ENCODE assay signal across 2 cellular contexts in the genomic region with DNA sequence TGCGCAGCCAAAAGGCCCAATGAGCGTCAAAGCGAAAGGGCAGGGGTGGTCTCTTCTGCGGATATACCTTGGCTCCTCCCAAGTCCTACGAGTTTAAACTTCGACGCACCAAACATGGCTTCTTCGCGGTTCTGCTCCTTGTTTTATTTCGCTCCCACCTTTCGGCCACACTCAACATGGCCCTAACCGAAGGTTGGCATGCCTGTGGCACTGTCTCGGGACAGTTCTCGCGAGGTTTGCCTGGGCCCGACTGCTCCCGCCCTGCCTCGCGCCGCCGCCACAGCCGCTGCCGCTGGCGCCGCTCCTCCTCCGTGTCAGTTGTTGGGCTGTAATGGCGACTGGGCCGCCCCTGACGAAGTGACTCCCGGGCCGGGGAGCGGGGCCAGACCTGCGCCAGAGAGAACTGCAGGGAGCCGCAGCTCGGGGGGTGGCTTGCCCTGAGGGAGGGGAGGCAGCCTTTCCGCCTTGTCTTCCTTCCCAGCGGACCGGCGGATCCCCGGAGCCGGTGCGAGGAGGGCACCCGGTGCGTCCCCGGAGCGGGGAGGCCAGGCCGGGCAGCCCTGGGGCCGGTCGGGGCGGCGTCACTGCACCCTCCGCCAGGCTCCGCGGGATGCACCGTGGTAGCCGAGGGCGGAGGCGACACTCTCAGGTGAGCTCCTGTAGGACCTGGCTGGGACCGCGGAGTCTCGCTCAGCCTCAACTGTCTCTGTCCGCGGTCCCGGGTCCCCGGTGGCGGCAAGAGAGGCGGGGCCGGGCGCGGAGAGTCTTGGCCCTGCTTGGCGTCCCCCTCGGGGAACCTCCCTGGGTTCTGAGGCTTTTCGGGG.
A peak's percentile ranks its signal among the peaks of the same experiment; 100 is the strongest.
TF ChIP-seq lines count a peak whose summit lies in the region.

CEP350 (plus strand) TSS at position 317 of the 824 bp plus-strand sequence. CDS start 31,372 bp downstream, outside the sequence.

TF ChIP-seq in HCT116, 20 proteins besides CTCF, POLR2A, EP300 and RAD21 (continued from another document):
- TF ChIP-seq FOSL1 (IDR thresholded peaks at IDR 0.05; ENCODE audit: low read depth) (no peak; the same call in 1 of the 2 replicates), JUND (IDR thresholded peaks at IDR 0.05) (peak; percentile 19; the same call in 1 of the 2 replicates), SP1 (IDR thresholded peaks at IDR 0.05; ENCODE audit: low read depth) (peak; percentile 79; the same call in 1 of the 2 replicates), TCF7L2 (IDR thresholded peaks at IDR 0.05; ENCODE audit: borderline replicate concordance, extremely low read depth, insufficient read depth, insufficient read length) (no peak), YY1 (IDR thresholded peaks at IDR 0.05; ENCODE audit: extremely low read depth, insufficient replicate concordance, low read depth, low read length) (peak; percentile 99), EZH2 (IDR thresholded peaks at IDR 0.05) (no peak), EGR1 (IDR thresholded peaks at IDR 0.05; ENCODE audit: low read depth) (peak; percentile 81), SRF (IDR thresholded peaks at IDR 0.05; ENCODE audit: low read depth) (peak; percentile 67; the same call in 1 of the 2 replicates), SIN3A (IDR thresholded peaks at IDR 0.05; ENCODE audit: low read depth) (peak; percentile 90), ZFX (IDR thresholded peaks at IDR 0.05) (peak; percentile 91), ELF1 (IDR thresholded peaks at IDR 0.05; ENCODE audit: borderline replicate concordance, low read depth) (no peak), CEBPB (IDR thresholded peaks at IDR 0.05; ENCODE audit: low read depth) (no peak)
- TF ChIP-seq, protein P1, sequence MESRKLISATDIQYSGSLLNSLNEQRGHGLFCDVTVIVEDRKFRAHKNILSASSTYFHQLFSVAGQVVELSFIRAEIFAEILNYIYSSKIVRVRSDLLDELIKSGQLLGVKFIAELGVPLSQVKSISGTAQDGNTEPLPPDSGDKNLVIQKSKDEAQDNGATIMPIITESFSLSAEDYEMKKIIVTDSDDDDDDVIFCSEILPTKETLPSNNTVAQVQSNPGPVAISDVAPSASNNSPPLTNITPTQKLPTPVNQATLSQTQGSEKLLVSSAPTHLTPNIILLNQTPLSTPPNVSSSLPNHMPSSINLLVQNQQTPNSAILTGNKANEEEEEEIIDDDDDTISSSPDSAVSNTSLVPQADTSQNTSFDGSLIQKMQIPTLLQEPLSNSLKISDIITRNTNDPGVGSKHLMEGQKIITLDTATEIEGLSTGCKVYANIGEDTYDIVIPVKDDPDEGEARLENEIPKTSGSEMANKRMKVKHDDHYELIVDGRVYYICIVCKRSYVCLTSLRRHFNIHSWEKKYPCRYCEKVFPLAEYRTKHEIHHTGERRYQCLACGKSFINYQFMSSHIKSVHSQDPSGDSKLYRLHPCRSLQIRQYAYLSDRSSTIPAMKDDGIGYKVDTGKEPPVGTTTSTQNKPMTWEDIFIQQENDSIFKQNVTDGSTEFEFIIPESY (IDR thresholded peaks at IDR 0.05; ENCODE audit: extremely low read depth, insufficient replicate concordance, low read length) = peak; percentile 98
- TF ChIP-seq, protein P2, sequence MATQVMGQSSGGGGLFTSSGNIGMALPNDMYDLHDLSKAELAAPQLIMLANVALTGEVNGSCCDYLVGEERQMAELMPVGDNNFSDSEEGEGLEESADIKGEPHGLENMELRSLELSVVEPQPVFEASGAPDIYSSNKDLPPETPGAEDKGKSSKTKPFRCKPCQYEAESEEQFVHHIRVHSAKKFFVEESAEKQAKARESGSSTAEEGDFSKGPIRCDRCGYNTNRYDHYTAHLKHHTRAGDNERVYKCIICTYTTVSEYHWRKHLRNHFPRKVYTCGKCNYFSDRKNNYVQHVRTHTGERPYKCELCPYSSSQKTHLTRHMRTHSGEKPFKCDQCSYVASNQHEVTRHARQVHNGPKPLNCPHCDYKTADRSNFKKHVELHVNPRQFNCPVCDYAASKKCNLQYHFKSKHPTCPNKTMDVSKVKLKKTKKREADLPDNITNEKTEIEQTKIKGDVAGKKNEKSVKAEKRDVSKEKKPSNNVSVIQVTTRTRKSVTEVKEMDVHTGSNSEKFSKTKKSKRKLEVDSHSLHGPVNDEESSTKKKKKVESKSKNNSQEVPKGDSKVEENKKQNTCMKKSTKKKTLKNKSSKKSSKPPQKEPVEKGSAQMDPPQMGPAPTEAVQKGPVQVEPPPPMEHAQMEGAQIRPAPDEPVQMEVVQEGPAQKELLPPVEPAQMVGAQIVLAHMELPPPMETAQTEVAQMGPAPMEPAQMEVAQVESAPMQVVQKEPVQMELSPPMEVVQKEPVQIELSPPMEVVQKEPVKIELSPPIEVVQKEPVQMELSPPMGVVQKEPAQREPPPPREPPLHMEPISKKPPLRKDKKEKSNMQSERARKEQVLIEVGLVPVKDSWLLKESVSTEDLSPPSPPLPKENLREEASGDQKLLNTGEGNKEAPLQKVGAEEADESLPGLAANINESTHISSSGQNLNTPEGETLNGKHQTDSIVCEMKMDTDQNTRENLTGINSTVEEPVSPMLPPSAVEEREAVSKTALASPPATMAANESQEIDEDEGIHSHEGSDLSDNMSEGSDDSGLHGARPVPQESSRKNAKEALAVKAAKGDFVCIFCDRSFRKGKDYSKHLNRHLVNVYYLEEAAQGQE (IDR thresholded peaks at IDR 0.05; ENCODE audit: low read depth) = no peak
- TF ChIP-seq, protein P3, sequence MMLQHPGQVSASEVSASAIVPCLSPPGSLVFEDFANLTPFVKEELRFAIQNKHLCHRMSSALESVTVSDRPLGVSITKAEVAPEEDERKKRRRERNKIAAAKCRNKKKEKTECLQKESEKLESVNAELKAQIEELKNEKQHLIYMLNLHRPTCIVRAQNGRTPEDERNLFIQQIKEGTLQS (IDR thresholded peaks at IDR 0.05) = no peak
- TF ChIP-seq, protein P4, sequence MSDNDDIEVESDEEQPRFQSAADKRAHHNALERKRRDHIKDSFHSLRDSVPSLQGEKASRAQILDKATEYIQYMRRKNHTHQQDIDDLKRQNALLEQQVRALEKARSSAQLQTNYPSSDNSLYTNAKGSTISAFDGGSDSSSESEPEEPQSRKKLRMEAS (IDR thresholded peaks at IDR 0.05) = peak; percentile 95

TF ChIP-seq in neural cell, 6 proteins besides CTCF, POLR2A, EP300 and RAD21 (continued from another document):
- TF ChIP-seq TAF1 (IDR thresholded peaks at IDR 0.05; ENCODE audit: low read depth) = peak; percentile 91
- TF ChIP-seq MXI1 (conservative IDR thresholded peaks at IDR 0.05; ENCODE audit: poor library complexity, severe bottlenecking) = peak; percentile 73
- TF ChIP-seq, protein P2 (IDR thresholded peaks at IDR 0.05; ENCODE audit: borderline replicate concordance) = peak; percentile 95
- no peak for TF ChIP-seq SMC3 (conservative IDR thresholded peaks at IDR 0.05; ENCODE audit: poor library complexity)
- TF ChIP-seq POLR2AphosphoS5 (IDR thresholded peaks at IDR 0.05) = peak; percentile 99
